17 cellular contexts compared by ENCODE assay signal in the genomic region with DNA sequence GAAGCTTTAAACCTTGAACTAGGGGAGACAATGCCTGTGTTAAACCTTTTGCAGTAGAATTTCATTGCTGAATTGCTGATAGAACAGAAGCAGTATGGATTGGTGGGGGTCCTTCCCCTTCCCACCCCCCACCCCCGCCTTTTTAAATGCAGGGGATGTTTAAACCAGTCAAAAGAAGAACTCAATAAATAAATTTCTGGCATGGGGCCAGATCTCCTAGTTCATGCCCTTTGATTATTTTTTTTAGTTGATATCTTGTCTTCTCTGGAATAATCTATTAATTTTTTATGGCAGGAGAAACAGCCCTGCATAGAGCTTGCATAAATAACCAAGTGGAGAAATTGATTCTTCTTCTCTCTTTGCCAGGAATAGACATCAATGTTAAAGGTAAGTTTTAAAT.
"Had no signal": no experiment of that assay in that cellular context is flagged by ENCODE, and none has a peak within 500 bp of the region (broad histone marks: within the 10 kb centered on the region; RNA-seq: fewer than 3 reads in every experiment).

No MANE protein-coding gene starts in this region.

- H3K4me1 Mint-ChIP-seq: memory B cell; naive B cell; stimulated activated memory B cell treated with anti-CD40 and anti-IgM and Interleukin-4, amounts not matched to agents 10 μg/mL and 1 μg/mL and 100 μg/mL, for 72 hours had no signal

- H3K36me3 Mint-ChIP-seq: type B pancreatic cell had no signal

- DNase-seq: activated CD4-positive, alpha-beta memory T cell treated with anti-CD3 and anti-CD28 coated beads, Interleukin-2, amount 10 ng/mL, durations not matched to agents 7 days and 5 days; activated CD4-positive, alpha-beta T cell treated with anti-CD3 and anti-CD28 coated beads for 48 hours; activated CD4-positive, CD25-positive, alpha-beta regulatory T cell; activated naive CD4-positive, alpha-beta T cell treated with anti-CD3 and anti-CD28 coated beads for 36 hours; activated T-cell treated with anti-CD3 and anti-CD28 coated beads, Interleukin-2, amount 50 U/mL, for 24 hours; effector memory CD8-positive, alpha-beta T cell; mucosa of descending colon; naive B cell; pancreas; stimulated activated CD4-positive, alpha-beta T cell treated with anti-CD3 and anti-CD28 coated beads, Interleukin-4, amount 100 ng/mL, for 24 hours had no signal

- H3K4me2 ChIP-seq: smooth muscle cell had no signal

- H3K9me3 ChIP-seq: body of pancreas, mucosa of descending colon, neutrophil, pancreas, testis had no signal

- H3K27me3 Mint-ChIP-seq: activated CD4-positive, alpha-beta memory T cell treated with anti-CD3 and anti-CD28 coated beads, Interleukin-2, amount 10 ng/mL, durations not matched to agents 7 days and 5 days; activated T-cell treated with anti-CD3 and anti-CD28 coated beads, Interleukin-2, amount 50 U/mL, for 24 hours; effector memory CD8-positive, alpha-beta T cell; memory B cell; naive B cell; stimulated activated memory B cell treated with anti-CD40 and anti-IgM and Interleukin-4, amounts not matched to agents 10 μg/mL and 1 μg/mL and 100 μg/mL, for 72 hours; type B pancreatic cell had no signal

- H3K27ac ChIP-seq: body of pancreas, neutrophil, pancreas had no signal

- H3K9me3 Mint-ChIP-seq: activated CD4-positive, alpha-beta memory T cell treated with anti-CD3 and anti-CD28 coated beads, Interleukin-2, amount 10 ng/mL, durations not matched to agents 7 days and 5 days; activated naive CD4-positive, alpha-beta T cell treated with anti-CD3 and anti-CD28 coated beads for 36 hours; activated T-cell treated with anti-CD3 and anti-CD28 coated beads, Interleukin-2, amount 50 U/mL, for 24 hours; effector memory CD8-positive, alpha-beta T cell; memory B cell; naive B cell; stimulated activated memory B cell treated with anti-CD40 and anti-IgM and Interleukin-4, amounts not matched to agents 10 μg/mL and 1 μg/mL and 100 μg/mL, for 72 hours; type B pancreatic cell had no signal

- H3K27me3 ChIP-seq: body of pancreas, neutrophil, pancreas, testis had no signal

- H3K27ac Mint-ChIP-seq: activated CD4-positive, alpha-beta memory T cell treated with anti-CD3 and anti-CD28 coated beads, Interleukin-2, amount 10 ng/mL, durations not matched to agents 7 days and 5 days; activated naive CD4-positive, alpha-beta T cell treated with anti-CD3 and anti-CD28 coated beads for 36 hours; activated T-cell treated with anti-CD3 and anti-CD28 coated beads, Interleukin-2, amount 50 U/mL, for 24 hours; effector memory CD8-positive, alpha-beta T cell; memory B cell; stimulated activated memory B cell treated with anti-CD40 and anti-IgM and Interleukin-4, amounts not matched to agents 10 μg/mL and 1 μg/mL and 100 μg/mL, for 72 hours; type B pancreatic cell had no signal

- H3K4me1 ChIP-seq: body of pancreas, pancreas, testis had no signal

- H3K4me3 ChIP-seq: body of pancreas, mucosa of descending colon, pancreas, smooth muscle cell, testis had no signal

- ATAC-seq: body of pancreas; effector memory CD8-positive, alpha-beta T cell; mucosa of descending colon; stimulated activated memory B cell treated with anti-CD40 and anti-IgM and Interleukin-4, amounts not matched to agents 10 μg/mL and 1 μg/mL and 100 μg/mL, for 72 hours had no signal

- H3K36me3 ChIP-seq: pancreas had no signal

- H3K4me3 Mint-ChIP-seq: activated CD4-positive, alpha-beta memory T cell treated with anti-CD3 and anti-CD28 coated beads, Interleukin-2, amount 10 ng/mL, durations not matched to agents 7 days and 5 days; activated naive CD4-positive, alpha-beta T cell treated with anti-CD3 and anti-CD28 coated beads for 36 hours; activated T-cell treated with anti-CD3 and anti-CD28 coated beads, Interleukin-2, amount 50 U/mL, for 24 hours; effector memory CD8-positive, alpha-beta T cell; memory B cell; naive B cell; stimulated activated memory B cell treated with anti-CD40 and anti-IgM and Interleukin-4, amounts not matched to agents 10 μg/mL and 1 μg/mL and 100 μg/mL, for 72 hours had no signal
